Comparison of ENCODE assay signal across 24 cellular contexts in genomic region chr1:30461640-30462039, GRCh38.
"Had no signal": no experiment of that assay in that cellular context is flagged by ENCODE, and none has a peak within 500 bp of the region (broad histone marks: within the 10 kb centered on the region; RNA-seq: fewer than 3 reads in every experiment).

No MANE protein-coding gene starts in this region.

- H3K27ac Mint-ChIP-seq: activated CD4-positive, alpha-beta T cell treated with anti-CD3 and anti-CD28 coated beads for 36 hours; activated CD8-positive, alpha-beta memory T cell treated with anti-CD3 and anti-CD28 coated beads, Interleukin-2, amount 10 ng/mL, durations not matched to agents 7 days and 5 days; activated CD8-positive, alpha-beta T cell treated with anti-CD3 and anti-CD28 coated beads, Interleukin-2, amount 10 ng/mL, durations not matched to agents 7 days and 5 days; activated naive CD8-positive, alpha-beta T cell; dendritic cell treated with granulocyte-macrophage colony-stimulating factor and Interleukin-4, amounts not matched to agents 40 ng/mL and 50 ng/mL, for 4 days; endodermal cell; stimulated activated naive B cell treated with anti-CD40 and anti-IgM and Interleukin-4, amounts not matched to agents 10 μg/mL and 1 μg/mL and 100 μg/mL, for 72 hours; T-helper 2 cell treated with Interferon-gamma antibody and Interleukin-4, amounts not matched to agents 5 μg/mL and 100 μg/mL, for 36 hours had no signal

- H3K4me1 ChIP-seq: esophagus muscularis mucosa, heart right ventricle, left ventricle myocardium inferior, psoas muscle, suprapubic skin, tibial artery had no signal

- H3K9me3 ChIP-seq: mucosa of descending colon, ovary, psoas muscle, suprapubic skin had no signal

- DNase-seq: activated CD4-positive, alpha-beta T cell treated with anti-CD3 and anti-CD28 coated beads for 36 hours; activated CD4-positive, CD25-positive, alpha-beta regulatory T cell; activated CD8-positive, alpha-beta memory T cell treated with anti-CD3 and anti-CD28 coated beads, Interleukin-2, amount 10 ng/mL, durations not matched to agents 7 days and 5 days; activated CD8-positive, alpha-beta T cell treated with anti-CD3 and anti-CD28 coated beads, Interleukin-2, amount 10 ng/mL, durations not matched to agents 7 days and 5 days; activated effector memory CD4-positive, alpha-beta T cell treated with Interleukin-2 at 50 U/mL for 16 hours; activated naive CD4-positive, alpha-beta T cell treated with Interleukin-2 at 50 U/mL for 16 hours; endodermal cell; foreskin melanocyte; heart right ventricle; left ventricle myocardium inferior; mucosa of descending colon; stimulated activated CD4-positive, alpha-beta T cell treated with anti-CD3 and anti-CD28 coated beads, Interleukin-15, amount 100 ng/mL, for 24 hours; stimulated activated CD4-positive, alpha-beta T cell treated with anti-CD3 and anti-CD28 coated beads, Interleukin-2, amount 100 ng/mL, for 24 hours; stimulated activated naive B cell treated with anti-CD40 and anti-IgM and Interleukin-4, amounts not matched to agents 10 μg/mL and 1 μg/mL and 100 μg/mL, for 72 hours; T-helper 1 cell had no signal

- H3K4me3 ChIP-seq: esophagus muscularis mucosa, heart right ventricle, left ventricle myocardium inferior, mucosa of descending colon, ovary, psoas muscle, suprapubic skin, tibial artery had no signal

- ATAC-seq: activated CD4-positive, alpha-beta T cell treated with anti-CD3 and anti-CD28 coated beads for 36 hours; activated CD8-positive, alpha-beta memory T cell treated with anti-CD3 and anti-CD28 coated beads, Interleukin-2, amount 10 ng/mL, durations not matched to agents 7 days and 5 days; activated CD8-positive, alpha-beta T cell treated with anti-CD3 and anti-CD28 coated beads, Interleukin-2, amount 10 ng/mL, durations not matched to agents 7 days and 5 days; heart right ventricle; mucosa of descending colon; psoas muscle; stimulated activated naive B cell treated with anti-CD40 and anti-IgM and Interleukin-4, amounts not matched to agents 10 μg/mL and 1 μg/mL and 100 μg/mL, for 72 hours had no signal

- H3K36me3 Mint-ChIP-seq: activated CD8-positive, alpha-beta memory T cell treated with anti-CD3 and anti-CD28 coated beads, Interleukin-2, amount 10 ng/mL, durations not matched to agents 7 days and 5 days; activated naive CD8-positive, alpha-beta T cell; stimulated activated naive B cell treated with anti-CD40 and anti-IgM and Interleukin-4, amounts not matched to agents 10 μg/mL and 1 μg/mL and 100 μg/mL, for 72 hours had no signal

- H3K4me3 Mint-ChIP-seq: activated CD4-positive, alpha-beta T cell treated with anti-CD3 and anti-CD28 coated beads for 36 hours; activated CD8-positive, alpha-beta memory T cell treated with anti-CD3 and anti-CD28 coated beads, Interleukin-2, amount 10 ng/mL, durations not matched to agents 7 days and 5 days; activated CD8-positive, alpha-beta T cell treated with anti-CD3 and anti-CD28 coated beads, Interleukin-2, amount 10 ng/mL, durations not matched to agents 7 days and 5 days; activated naive CD8-positive, alpha-beta T cell; central memory CD8-positive, alpha-beta T cell; dendritic cell treated with granulocyte-macrophage colony-stimulating factor and Interleukin-4, amounts not matched to agents 40 ng/mL and 50 ng/mL, for 4 days; endodermal cell; stimulated activated naive B cell treated with anti-CD40 and anti-IgM and Interleukin-4, amounts not matched to agents 10 μg/mL and 1 μg/mL and 100 μg/mL, for 72 hours; T-helper 2 cell treated with Interferon-gamma antibody and Interleukin-4, amounts not matched to agents 5 μg/mL and 100 μg/mL, for 36 hours had no signal

- H3K27me3 Mint-ChIP-seq: dendritic cell treated with granulocyte-macrophage colony-stimulating factor and Interleukin-4, amounts not matched to agents 40 ng/mL and 50 ng/mL, for 4 days had no signal

- H3K36me3 ChIP-seq: esophagus muscularis mucosa, heart right ventricle, left ventricle myocardium inferior, ovary, suprapubic skin, tibial artery had no signal

- H3K9me3 Mint-ChIP-seq: central memory CD8-positive, alpha-beta T cell; dendritic cell treated with granulocyte-macrophage colony-stimulating factor and Interleukin-4, amounts not matched to agents 40 ng/mL and 50 ng/mL, for 4 days; stimulated activated naive B cell treated with anti-CD40 and anti-IgM and Interleukin-4, amounts not matched to agents 10 μg/mL and 1 μg/mL and 100 μg/mL, for 72 hours; T-helper 2 cell treated with Interferon-gamma antibody and Interleukin-4, amounts not matched to agents 5 μg/mL and 100 μg/mL, for 36 hours had no signal

- H3K27me3 ChIP-seq: ovary had no signal

- H3K4me1 Mint-ChIP-seq: activated CD4-positive, alpha-beta T cell treated with anti-CD3 and anti-CD28 coated beads for 36 hours; activated CD8-positive, alpha-beta memory T cell treated with anti-CD3 and anti-CD28 coated beads, Interleukin-2, amount 10 ng/mL, durations not matched to agents 7 days and 5 days; central memory CD8-positive, alpha-beta T cell; endodermal cell; stimulated activated naive B cell treated with anti-CD40 and anti-IgM and Interleukin-4, amounts not matched to agents 10 μg/mL and 1 μg/mL and 100 μg/mL, for 72 hours had no signal

- H3K27ac ChIP-seq: esophagus muscularis mucosa, heart right ventricle, left ventricle myocardium inferior, ovary, psoas muscle, suprapubic skin, tibial artery had no signal
